9 cellular contexts compared by ENCODE assay signal in the genomic region with DNA sequence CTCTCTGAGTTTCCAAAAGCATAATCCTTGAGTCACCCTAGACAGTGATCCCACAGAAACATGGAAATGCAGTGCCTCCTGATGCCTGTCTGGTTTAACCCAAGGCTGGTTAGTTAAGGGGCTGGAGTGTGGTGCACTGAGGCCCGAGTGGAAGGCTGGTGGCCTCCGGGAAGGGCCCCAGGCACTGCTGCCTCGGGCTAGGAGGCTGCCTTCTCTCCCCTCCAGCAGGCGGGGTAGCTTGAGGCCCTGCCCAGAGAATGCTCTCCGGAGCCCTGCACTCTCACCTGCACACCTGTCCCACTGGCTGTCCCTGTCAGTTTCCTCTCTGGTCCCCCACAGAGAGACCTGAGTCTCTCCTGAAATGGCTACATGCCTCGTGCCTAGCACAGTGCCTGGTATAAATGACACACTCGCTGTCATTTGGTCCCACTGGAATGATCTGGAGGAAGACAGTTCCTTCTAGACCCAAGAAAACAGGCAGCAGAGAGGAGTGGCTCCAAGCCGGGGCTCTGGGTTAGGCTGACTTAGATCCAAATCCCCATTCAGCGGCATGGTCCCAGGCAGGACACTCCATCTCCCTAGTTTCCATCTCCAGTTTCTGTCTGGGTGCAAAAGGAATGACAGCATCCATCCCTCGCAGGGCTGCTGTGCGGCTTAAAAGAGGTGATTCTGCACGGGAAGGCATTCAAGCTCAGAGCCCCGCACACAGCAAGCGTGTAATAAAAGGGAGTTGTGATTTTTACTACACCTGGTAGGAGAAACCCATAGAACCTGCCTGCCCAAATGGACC.
"Had no signal": no experiment of that assay in that cellular context is flagged by ENCODE, and none has a peak within 500 bp of the region (broad histone marks: within the 10 kb centered on the region; RNA-seq: fewer than 3 reads in every experiment).

No MANE protein-coding gene starts in this region.

- H3K27me3 Mint-ChIP-seq: type B pancreatic cell had no signal

- H3K27me3 ChIP-seq: dorsolateral prefrontal cortex, heart right ventricle, neutrophil, ovary, right atrium auricular region, uterus had no signal

- H3K9me3 ChIP-seq: heart right ventricle, neutrophil, ovary, right atrium auricular region, uterus had no signal

- H3K4me3 ChIP-seq: dorsolateral prefrontal cortex, heart right ventricle, ovary, right atrium auricular region, uterus had no signal

- DNase-seq: cortex of kidney had no signal

- H3K4me1 Mint-ChIP-seq: nephron had no signal

- H3K27ac ChIP-seq: dorsolateral prefrontal cortex, heart right ventricle, neutrophil, ovary, right atrium auricular region, uterus had no signal

- H3K4me1 ChIP-seq: heart right ventricle, right atrium auricular region, uterus had no signal

- H3K27ac Mint-ChIP-seq: nephron, type B pancreatic cell had no signal

- H3K36me3 ChIP-seq: ovary, uterus had no signal

- H3K9me3 Mint-ChIP-seq: nephron, type B pancreatic cell had no signal

- H3K4me3 Mint-ChIP-seq: nephron, type B pancreatic cell had no signal
